Comparison of ENCODE assay signal across 1 cellular context in the genomic region with DNA sequence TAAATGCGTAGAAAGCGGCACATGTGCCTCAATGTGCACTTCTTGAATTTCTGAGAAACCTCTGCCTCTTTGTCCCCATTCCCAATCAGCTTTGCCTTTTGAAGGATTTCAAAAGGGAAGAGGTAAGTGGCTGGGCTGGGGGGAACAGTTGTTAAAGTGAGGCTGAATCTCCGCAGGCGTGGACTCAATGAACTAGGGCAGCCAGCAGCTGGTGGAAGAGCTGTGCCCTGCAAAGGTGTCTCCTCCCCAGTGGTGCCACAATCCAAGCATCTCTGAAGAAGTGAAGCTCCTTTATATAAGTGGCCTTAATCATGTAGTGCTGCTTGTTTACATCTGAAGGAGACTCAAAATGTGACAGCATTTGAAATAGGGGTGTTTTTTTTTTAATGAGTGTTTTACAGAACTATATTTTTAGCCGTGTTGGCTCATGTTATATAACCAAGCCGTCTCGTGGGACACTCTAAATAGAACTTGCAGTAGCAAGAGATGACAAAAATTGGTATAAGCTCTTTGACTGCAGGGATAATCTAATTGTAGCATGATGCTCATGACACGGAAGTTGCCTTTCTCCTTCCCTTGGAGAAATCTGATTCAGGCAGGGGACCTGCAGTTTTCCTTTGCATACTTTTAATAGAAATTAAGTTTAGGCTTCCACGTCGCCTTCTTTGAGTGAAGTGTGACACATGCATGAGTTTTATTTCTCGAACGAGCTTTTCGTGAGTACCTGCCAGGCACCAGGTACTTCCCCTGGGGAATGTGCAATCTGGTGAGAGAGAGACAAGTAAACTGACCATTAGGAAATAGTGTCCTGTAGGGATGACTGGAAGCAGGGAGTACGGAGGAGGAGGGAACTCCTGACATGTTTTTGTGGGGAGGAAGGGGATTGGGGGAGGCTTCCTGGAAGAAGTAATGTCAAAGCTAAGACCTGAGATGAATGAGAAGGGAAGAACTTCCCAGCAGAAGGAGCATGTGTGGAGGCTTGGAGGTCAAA.
TF ChIP-seq lines count a peak whose summit lies in the region.

No MANE protein-coding gene starts in this region.

TF ChIP-seq in HepG2, 621 proteins besides CTCF, POLR2A, EP300 and RAD21 (continued from another document):
- TF ChIP-seq, protein P1, sequence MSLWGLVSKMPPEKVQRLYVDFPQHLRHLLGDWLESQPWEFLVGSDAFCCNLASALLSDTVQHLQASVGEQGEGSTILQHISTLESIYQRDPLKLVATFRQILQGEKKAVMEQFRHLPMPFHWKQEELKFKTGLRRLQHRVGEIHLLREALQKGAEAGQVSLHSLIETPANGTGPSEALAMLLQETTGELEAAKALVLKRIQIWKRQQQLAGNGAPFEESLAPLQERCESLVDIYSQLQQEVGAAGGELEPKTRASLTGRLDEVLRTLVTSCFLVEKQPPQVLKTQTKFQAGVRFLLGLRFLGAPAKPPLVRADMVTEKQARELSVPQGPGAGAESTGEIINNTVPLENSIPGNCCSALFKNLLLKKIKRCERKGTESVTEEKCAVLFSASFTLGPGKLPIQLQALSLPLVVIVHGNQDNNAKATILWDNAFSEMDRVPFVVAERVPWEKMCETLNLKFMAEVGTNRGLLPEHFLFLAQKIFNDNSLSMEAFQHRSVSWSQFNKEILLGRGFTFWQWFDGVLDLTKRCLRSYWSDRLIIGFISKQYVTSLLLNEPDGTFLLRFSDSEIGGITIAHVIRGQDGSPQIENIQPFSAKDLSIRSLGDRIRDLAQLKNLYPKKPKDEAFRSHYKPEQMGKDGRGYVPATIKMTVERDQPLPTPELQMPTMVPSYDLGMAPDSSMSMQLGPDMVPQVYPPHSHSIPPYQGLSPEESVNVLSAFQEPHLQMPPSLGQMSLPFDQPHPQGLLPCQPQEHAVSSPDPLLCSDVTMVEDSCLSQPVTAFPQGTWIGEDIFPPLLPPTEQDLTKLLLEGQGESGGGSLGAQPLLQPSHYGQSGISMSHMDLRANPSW (CRISPR knock-in tag; IDR thresholded peaks at IDR 0.05; ENCODE audit: borderline replicate concordance): no peak
